In genomic region chr12:1795221-1795784, GRCh38 we compare ENCODE assay signal across 10 cellular contexts. TPM values are rescaled to one million over a fixed set of nuclear protein-coding genes. Genes with fewer than 3 reads are reported as not detected.
DNase-seq lines count a peak whose midpoint lies in the region; ATAC-seq and TF ChIP-seq lines count a peak whose summit lies in the region.
"Had no signal": no experiment of that assay in that cellular context is flagged by ENCODE, and none has a peak within 500 bp of the region (broad histone marks: within the 10 kb centered on the region; RNA-seq: fewer than 3 reads in every experiment).

No MANE protein-coding gene starts in this region.

- H3K27ac Mint-ChIP-seq in activated CD4-positive, alpha-beta memory T cell treated with anti-CD3 and anti-CD28 coated beads for 36 hours = peak overlapping the region; percentile 16

- intact Hi-C loops in activated CD4-positive, alpha-beta memory T cell treated with anti-CD3 and anti-CD28 coated beads for 36 hours (cut with micrococcal nuclease) = loop anchor here (5.0 kb wide), 2 partner anchors 497 to 787 kb away; no protein-coding TSS in a partner anchor
- intact Hi-C loops in sciatic nerve (cut with DNase I) = no loop called here

- no peaks in the 10 kb centered on the region for H3K9me3 Mint-ChIP-seq in activated CD4-positive, alpha-beta memory T cell treated with anti-CD3 and anti-CD28 coated beads for 36 hours

- POLR2A ChIA-PET in activated CD4-positive, alpha-beta memory T cell treated with anti-CD3 and anti-CD28 coated beads for 36 hours (lab: Charles Lee) = interaction anchor here (0.7 to 2.3 kb wide), 3 partner anchors 64 to 145 kb away, joined by 3 to 9 read pairs (median 3); no protein-coding TSS in a partner anchor
- POLR2A ChIA-PET in RWPE1 (lab: Yijun Ruan, JAX; ENCODE audit: low non-redundant PET) = no interaction called here

- peaks cover 18% of the 10 kb centered on the region for H3K4me1 Mint-ChIP-seq in activated CD4-positive, alpha-beta memory T cell treated with anti-CD3 and anti-CD28 coated beads for 36 hours (ENCODE audit: low read depth)

- H3K4me3 Mint-ChIP-seq in activated CD4-positive, alpha-beta memory T cell treated with anti-CD3 and anti-CD28 coated beads for 36 hours = peak overlapping the region; percentile 82

- ATAC-seq in sciatic nerve = no peak

- peak overlapping the region; percentile 80 for H3K27ac ChIP-seq in substantia nigra (ENCODE audit: low read depth, low read length, poor library complexity, severe bottlenecking)
- H3K27ac ChIP-seq in RWPE1 = no peak overlapping the region

- no peaks in the 10 kb centered on the region for H3K27me3 Mint-ChIP-seq in activated CD4-positive, alpha-beta memory T cell treated with anti-CD3 and anti-CD28 coated beads for 36 hours

- TF ChIP-seq CTCF in RWPE1 (conservative IDR thresholded peaks at IDR 0.05; ENCODE audit: low read depth) = no peak

- CTCF ChIA-PET in activated CD4-positive, alpha-beta memory T cell treated with anti-CD3 and anti-CD28 coated beads for 36 hours (lab: Charles Lee) = interaction anchor here (0.9 to 9.8 kb wide), 8 partner anchors 105 to 199 kb away, joined by 3 to 498 read pairs (median 6); partner anchors contain the start of genes ADIPOR2 and WNT5B
- CTCF ChIA-PET in RWPE1 (lab: Yijun Ruan, JAX) = interaction anchor here (0.5 to 2.9 kb wide), 9 partner anchors 17 to 492 kb away, joined by 3 to 45 read pairs (median 3); no protein-coding TSS in a partner anchor

- peak; percentile 51 for DNase-seq in activated CD8-positive, alpha-beta memory T cell treated with anti-CD3 and anti-CD28 coated beads, Interleukin-2, amount 50 U/mL, for 48 hours
- DNase-seq in activated CD8-positive, alpha-beta memory T cell treated with anti-CD3 and anti-CD28 coated beads, Interleukin-2, amount 50 U/mL, for 4 hours = no peak
- DNase-seq in activated CD4-positive, alpha-beta memory T cell treated with anti-CD3 and anti-CD28 coated beads for 36 hours = no peak
- DNase-seq in left kidney (ENCODE audit: low read depth, low spot score) (peak; percentile 44), substantia nigra (lab: John Stamatoyannopoulos, UW) (no peak), NCI-H526 treated with DMSO at 0.1 percent for 48 hours (lab: John Stamatoyannopoulos, UW) (no peak), sciatic nerve (ENCODE audit: low spot score) (no peak), RWPE1 (ENCODE audit: low spot score) (no peak)

- H3K36me3 Mint-ChIP-seq in activated CD4-positive, alpha-beta memory T cell treated with anti-CD3 and anti-CD28 coated beads for 36 hours = no peaks in the 10 kb centered on the region

RNA-seq across cellular contexts. Expression of gene LRTM2, which starts 25.1 kb away (rescaled TPM):
- not detected for total RNA-seq in activated CD4-positive, alpha-beta memory T cell treated with anti-CD3 and anti-CD28 coated beads for 36 hours
- total RNA-seq in sciatic nerve = not detected
- total RNA-seq: adrenal gland, HT-29 had no signal

Comparison
In these comparisons a context has a peak if more than half of its experiments do, and no peak if none do; other contexts are left out.
1. DNase-seq: peak in activated CD8-positive, alpha-beta memory T cell treated with anti-CD3 and anti-CD28 coated beads, Interleukin-2, amount 50 U/mL, for 48 hours (single experiment) and left kidney (single experiment); none in activated CD8-positive, alpha-beta memory T cell treated with anti-CD3 and anti-CD28 coated beads, Interleukin-2, amount 50 U/mL, for 4 hours (single experiment), activated CD4-positive, alpha-beta memory T cell treated with anti-CD3 and anti-CD28 coated beads for 36 hours (single experiment), substantia nigra (0 of 49), NCI-H526 treated with DMSO at 0.1 percent for 48 hours (single experiment), sciatic nerve (single experiment) and RWPE1 (single experiment).